Comparison of ENCODE assay signal across 11 cellular contexts in the genomic region with DNA sequence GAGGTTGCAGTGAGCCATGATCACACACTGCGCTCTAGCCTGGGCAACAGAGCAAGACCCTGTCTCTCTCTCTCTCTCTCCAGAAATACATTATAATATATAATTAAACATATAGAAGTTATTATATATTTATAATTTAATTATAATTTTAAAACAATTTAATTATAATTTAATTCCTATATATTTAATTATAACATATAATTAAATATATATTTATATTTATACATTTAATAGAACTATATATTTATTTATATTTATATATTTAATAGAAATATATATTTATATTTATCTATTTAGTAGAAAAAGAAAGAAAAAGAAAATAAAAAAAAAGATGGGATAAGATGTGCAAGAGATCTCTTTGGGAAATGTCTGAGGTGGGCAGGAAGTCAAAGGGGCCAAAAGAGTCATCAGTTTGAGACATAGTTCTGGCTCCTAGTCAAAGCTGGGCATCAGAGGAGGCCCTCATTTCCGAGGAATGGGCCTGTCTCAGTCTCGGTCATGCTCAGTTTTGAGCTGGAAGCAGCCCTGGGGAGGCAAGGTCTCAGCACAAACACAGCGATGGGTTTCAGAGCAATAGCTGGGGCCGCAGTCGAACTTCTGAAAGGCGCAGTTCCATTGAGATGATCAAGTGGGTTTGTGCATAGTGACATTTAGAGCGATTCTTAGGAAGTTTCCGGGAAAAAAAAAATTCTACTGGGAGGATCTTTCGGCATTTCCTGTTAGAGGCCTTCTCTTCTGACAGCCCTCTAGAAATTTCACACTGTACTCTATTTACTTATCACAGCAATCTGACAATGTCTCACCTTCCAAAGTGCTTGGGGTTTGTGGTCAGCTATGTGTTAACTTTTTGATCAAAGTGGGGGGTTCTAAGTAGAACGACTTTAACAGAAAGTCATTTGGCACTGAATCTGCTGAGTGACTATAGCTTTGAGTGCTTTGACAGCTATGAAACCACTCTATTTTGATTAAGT. TPM values are rescaled to one million over a fixed set of nuclear protein-coding genes. Genes with fewer than 3 reads are reported as not detected.
DNase-seq lines count a peak whose midpoint lies in the region; ATAC-seq and TF ChIP-seq lines count a peak whose summit lies in the region.
"Had no signal": no experiment of that assay in that cellular context is flagged by ENCODE, and none has a peak within 500 bp of the region (broad histone marks: within the 10 kb centered on the region; RNA-seq: fewer than 3 reads in every experiment).

No MANE protein-coding gene starts in this region.

- no peaks in the 10 kb centered on the region for H3K36me3 Mint-ChIP-seq in activated T-helper 1 cell treated with anti-CD3 and anti-CD28 coated beads, Interleukin-12 subunit alpha, Interleukin-12 subunit beta, Interleukin-2, Interleukin-4 antibody, amounts not matched to agents 30 ng/mL and 10 ng/mL and 1 ng/mL, durations not matched to agents 14 hours and 24 hours and 36 hours (ENCODE audit: low read depth)

- H3K4me1 ChIP-seq in Loucy (ENCODE audit: insufficient read depth, low read length, poor library complexity, severe bottlenecking) (peaks cover 68% of the 10 kb centered on the region), neuronal stem cell (ENCODE audit: control insufficient read depth in 2 of 2, insufficient read depth in 1 of 2, low read depth in 1 of 2, low read length in 2 of 2) (no peaks in the 10 kb centered on the region), BE2C (no peaks in the 10 kb centered on the region)

- no peak overlapping the region for H2BK120ac ChIP-seq in neuronal stem cell (ENCODE audit: low read depth, low read length)

- no peaks in the 10 kb centered on the region for H3K36me3 ChIP-seq in Loucy (ENCODE audit: insufficient read depth, low read length)
- H3K36me3 ChIP-seq in neuronal stem cell (replicated peaks in 1 of 2; ENCODE audit: control insufficient read depth in 2 of 2, insufficient read depth in 2 of 2, low read length in 2 of 2): no peaks in the 10 kb centered on the region
- H3K36me3 ChIP-seq in BE2C: no peaks in the 10 kb centered on the region

- H3K14ac ChIP-seq in neuronal stem cell (ENCODE audit: low read length): no peak overlapping the region

- H4K8ac ChIP-seq in neuronal stem cell (ENCODE audit: low read depth, low read length): no peak overlapping the region

- no peak overlapping the region for H4K91ac ChIP-seq in neuronal stem cell (ENCODE audit: low read depth, low read length, poor library complexity)

- H3K9me3 Mint-ChIP-seq in activated T-helper 1 cell treated with anti-CD3 and anti-CD28 coated beads, Interleukin-12 subunit alpha, Interleukin-12 subunit beta, Interleukin-2, Interleukin-4 antibody, amounts not matched to agents 30 ng/mL and 10 ng/mL and 1 ng/mL, durations not matched to agents 14 hours and 24 hours and 36 hours: no peaks in the 10 kb centered on the region

- H3K4me3 ChIP-seq in Loucy (ENCODE audit: low read length, poor library complexity, severe bottlenecking) (peak overlapping the region; percentile 59), neuronal stem cell (ENCODE audit: low read length in 2 of 2) (no peak overlapping the region), BE2C (ENCODE audit: low read depth, low read length) (no peak overlapping the region)
- H3K4me3 ChIP-seq: GM23248 had no signal

- ATAC-seq in GM18498 (IDR thresholded peaks at IDR 0.05; ENCODE audit: unreplicated experiment): peak; percentile 51
- no peak for ATAC-seq in HG02623 (IDR thresholded peaks at IDR 0.05; ENCODE audit: unreplicated experiment)
- ATAC-seq: esophagus mucosa had no signal

- no CpG with 5 or more reads among the region's 11 CpGs for WGBS in neuronal stem cell (ENCODE audit: extremely low coverage in 2 of 2, insufficient read length in 2 of 2, insufficient replicate concordance in 1 of 2), 2 donors

- no peak overlapping the region for H3K4ac ChIP-seq in neuronal stem cell (ENCODE audit: low read length)

- TF ChIP-seq CTCF in Loucy (conservative IDR thresholded peaks at IDR 0.05; ENCODE audit: low read length) (no peak), BE2C (IDR thresholded peaks at IDR 0.05; ENCODE audit: low read depth, low read length) (no peak)

- H3F3A ChIP-seq in Loucy (ENCODE audit: low read depth): peaks cover 15% of the 10 kb centered on the region

- H3K23ac ChIP-seq in neuronal stem cell (ENCODE audit: low read depth, low read length, poor library complexity): no peak overlapping the region

- H3K9me3 ChIP-seq in Loucy (ENCODE audit: insufficient read depth, low read depth, low read length) (no peaks in the 10 kb centered on the region), neuronal stem cell (replicated peaks in 1 of 2; ENCODE audit: control insufficient read depth in 2 of 2, insufficient read depth in 1 of 2, low read depth in 1 of 2, low read length in 2 of 2) (no peaks in the 10 kb centered on the region), BE2C (no peaks in the 10 kb centered on the region)

- H2AFZ ChIP-seq in Loucy (ENCODE audit: low read length) (peak overlapping the region; percentile 24; the same call in 1 of the 2 replicates), neuronal stem cell (ENCODE audit: low read length) (no peak overlapping the region)
- H2AFZ ChIP-seq: GM23248 had no signal

- peak overlapping the region; percentile 60 for H3K18ac ChIP-seq in neuronal stem cell (ENCODE audit: low read length)

- H3K4me1 Mint-ChIP-seq in activated T-helper 1 cell treated with anti-CD3 and anti-CD28 coated beads, Interleukin-12 subunit alpha, Interleukin-12 subunit beta, Interleukin-2, Interleukin-4 antibody, amounts not matched to agents 30 ng/mL and 10 ng/mL and 1 ng/mL, durations not matched to agents 14 hours and 24 hours and 36 hours (ENCODE audit: low read depth): peaks cover 42% of the 10 kb centered on the region

- H3K27ac ChIP-seq in neuronal stem cell (replicated peaks; ENCODE audit: low read length): no peak overlapping the region
- H3K27ac ChIP-seq: GM23248 had no signal

- H3K9ac ChIP-seq in Loucy (ENCODE audit: low read depth, low read length, poor library complexity, severe bottlenecking) (peak overlapping the region; percentile 49), neuronal stem cell (ENCODE audit: low read depth, low read length, poor library complexity) (no peak overlapping the region)
- H3K9ac ChIP-seq: GM23248 had no signal

- no peak overlapping the region for H2BK15ac ChIP-seq in neuronal stem cell (ENCODE audit: low read length)

- intact Hi-C loops in activated T-helper 1 cell treated with anti-CD3 and anti-CD28 coated beads, Interleukin-12 subunit alpha, Interleukin-12 subunit beta, Interleukin-2, Interleukin-4 antibody, amounts not matched to agents 30 ng/mL and 10 ng/mL and 1 ng/mL, durations not matched to agents 14 hours and 24 hours and 36 hours (cut with micrococcal nuclease): loop anchor here (1.0 to 5.0 kb wide), 7 partner anchors 13 to 210 kb away; a partner anchor contains a TSS

- H3K27me3 ChIP-seq in Loucy (ENCODE audit: insufficient read depth, low read length, poor library complexity, severe bottlenecking) (no peaks in the 10 kb centered on the region), neuronal stem cell (ENCODE audit: control insufficient read depth in 3 of 3, insufficient read depth in 3 of 3, low read depth in 1 of 3, low read length in 3 of 3) (peaks cover 0 to 9% (median 0%) of the 10 kb centered on the region in 3 experiments), BE2C (no peaks in the 10 kb centered on the region)

- peak; percentile 61 for DNase-seq in activated T-helper 1 cell treated with anti-CD3 and anti-CD28 coated beads, Interleukin-12 subunit alpha, Interleukin-12 subunit beta, Interleukin-2, Interleukin-4 antibody, amounts not matched to agents 30 ng/mL and 10 ng/mL and 1 ng/mL, durations not matched to agents 14 hours and 24 hours and 36 hours (ENCODE audit: low spot score)
- DNase-seq in neuronal stem cell (ENCODE audit: low spot score) (no peak), A172 (ENCODE audit: low spot score) (no peak), T1000 (lab: John Stamatoyannopoulos, UW) (no peak), BE2C (no peak)
- DNase-seq: GM23248 had no signal

- no peak overlapping the region for H2BK5ac ChIP-seq in neuronal stem cell (ENCODE audit: low read length)

- H3K4me2 ChIP-seq in Loucy (ENCODE audit: low read depth, low read length, poor library complexity, severe bottlenecking) (peak overlapping the region; percentile 74), neuronal stem cell (ENCODE audit: insufficient read depth, low read length, poor library complexity, severe bottlenecking) (no peak overlapping the region)

- no peak overlapping the region for H2BK12ac ChIP-seq in neuronal stem cell (ENCODE audit: low read length)

- no peaks in the 10 kb centered on the region for H3K79me2 ChIP-seq in Loucy (ENCODE audit: insufficient read depth, low read length)

- no peaks in the 10 kb centered on the region for H3K9me2 ChIP-seq in Loucy (replicated peaks; ENCODE audit: low read depth, low read length)

- H3K79me1 ChIP-seq in neuronal stem cell (ENCODE audit: low read depth, low read length): no peaks in the 10 kb centered on the region

- H3K27ac Mint-ChIP-seq in activated T-helper 1 cell treated with anti-CD3 and anti-CD28 coated beads, Interleukin-12 subunit alpha, Interleukin-12 subunit beta, Interleukin-2, Interleukin-4 antibody, amounts not matched to agents 30 ng/mL and 10 ng/mL and 1 ng/mL, durations not matched to agents 14 hours and 24 hours and 36 hours: peak overlapping the region; percentile 87

- H3K4me3 Mint-ChIP-seq in activated T-helper 1 cell treated with anti-CD3 and anti-CD28 coated beads, Interleukin-12 subunit alpha, Interleukin-12 subunit beta, Interleukin-2, Interleukin-4 antibody, amounts not matched to agents 30 ng/mL and 10 ng/mL and 1 ng/mL, durations not matched to agents 14 hours and 24 hours and 36 hours: peak overlapping the region; percentile 69

- H2AK5ac ChIP-seq in neuronal stem cell (ENCODE audit: low read depth, low read length): no peak overlapping the region

- no peaks in the 10 kb centered on the region for H4K20me1 ChIP-seq in Loucy (ENCODE audit: insufficient read depth, low read length, poor library complexity, severe bottlenecking)

- H3K27me3 Mint-ChIP-seq in activated T-helper 1 cell treated with anti-CD3 and anti-CD28 coated beads, Interleukin-12 subunit alpha, Interleukin-12 subunit beta, Interleukin-2, Interleukin-4 antibody, amounts not matched to agents 30 ng/mL and 10 ng/mL and 1 ng/mL, durations not matched to agents 14 hours and 24 hours and 36 hours (ENCODE audit: insufficient read depth): peaks cover 2% of the 10 kb centered on the region

RNA-seq across cellular contexts. Expression of a gene that starts 58.7 kb away (rescaled TPM):
- total RNA-seq in activated T-helper 1 cell treated with anti-CD3 and anti-CD28 coated beads, Interleukin-12 subunit alpha, Interleukin-12 subunit beta, Interleukin-2, Interleukin-4 antibody, amounts not matched to agents 30 ng/mL and 10 ng/mL and 1 ng/mL, durations not matched to agents 14 hours and 24 hours and 36 hours: 6,140 and 6,145 TPM in 2 replicates
- polyA plus RNA-seq in neuronal stem cell (2013, experiment 1 of 2): not detected
- polyA plus RNA-seq in neuronal stem cell (2013, experiment 2 of 2): not detected
- total RNA-seq in A172 (2014; rRNA removed; shearing (Covaris generic)): not detected in 2 replicates
- polyA plus RNA-seq in BE2C (2012; ENCODE audit: insufficient read depth, insufficient read length, low read depth): not detected
- total RNA-seq: GM23248, M059J had no signal
- polyA plus RNA-seq: GM23248 had no signal

Comparison
In these comparisons a context has a peak if more than half of its experiments do, and no peak if none do; other contexts are left out.
1. RNA of a gene that starts 58.7 kb away (total RNA-seq): 6,140 to 6,145 TPM in activated T-helper 1 cell treated with anti-CD3 and anti-CD28 coated beads, Interleukin-12 subunit alpha, Interleukin-12 subunit beta, Interleukin-2, Interleukin-4 antibody, amounts not matched to agents 30 ng/mL and 10 ng/mL and 1 ng/mL, durations not matched to agents 14 hours and 24 hours and 36 hours; not detected in A172; every median in the first group is over 1,000 times any median in the second.